25 cellular contexts compared by ENCODE assay signal in genomic region chr13:40874138-40874776, GRCh38.
A peak's percentile ranks its signal among the peaks of the same experiment; 100 is the strongest.
DNase-seq lines count a peak whose midpoint lies in the region; ATAC-seq and TF ChIP-seq lines count a peak whose summit lies in the region.
"Had no signal": no experiment of that assay in that cellular context is flagged by ENCODE, and none has a peak within 500 bp of the region (broad histone marks: within the 10 kb centered on the region; RNA-seq: fewer than 3 reads in every experiment).

No MANE protein-coding gene starts in this region.

- no peak for TF ChIP-seq POLR2A in breast epithelium (IDR thresholded peaks at IDR 0.05)

- H3K4me1 Mint-ChIP-seq in MCF 10A (ENCODE audit: insufficient read depth, unreplicated experiment) = no peaks in the 10 kb centered on the region
- no peaks in the 10 kb centered on the region for H3K4me1 Mint-ChIP-seq in activated CD4-positive, alpha-beta T cell treated with anti-CD3 and anti-CD28 coated beads for 36 hours
- no peaks in the 10 kb centered on the region for H3K4me1 Mint-ChIP-seq in activated naive CD8-positive, alpha-beta T cell treated with anti-CD3 and anti-CD28 coated beads, Interleukin-2, amount 50 U/mL, for 24 hours
- H3K4me1 Mint-ChIP-seq: IgD-negative memory B cell had no signal

- H3K36me3 Mint-ChIP-seq in MCF 10A (ENCODE audit: insufficient read depth, unreplicated experiment) = peaks cover 6% of the 10 kb centered on the region
- peaks cover 77% of the 10 kb centered on the region for H3K36me3 Mint-ChIP-seq in activated CD4-positive, alpha-beta T cell treated with anti-CD3 and anti-CD28 coated beads for 36 hours (ENCODE audit: low read depth)
- H3K36me3 Mint-ChIP-seq in activated naive CD8-positive, alpha-beta T cell treated with anti-CD3 and anti-CD28 coated beads, Interleukin-2, amount 50 U/mL, for 24 hours (ENCODE audit: low read depth) = peaks cover 74% of the 10 kb centered on the region

- H3K4me3 Mint-ChIP-seq in MCF 10A (ENCODE audit: unreplicated experiment) = no peak overlapping the region
- no peak overlapping the region for H3K4me3 Mint-ChIP-seq in activated CD4-positive, alpha-beta T cell treated with anti-CD3 and anti-CD28 coated beads for 36 hours
- no peak overlapping the region for H3K4me3 Mint-ChIP-seq in activated naive CD8-positive, alpha-beta T cell treated with anti-CD3 and anti-CD28 coated beads, Interleukin-2, amount 50 U/mL, for 24 hours
- H3K4me3 Mint-ChIP-seq: activated CD8-positive, alpha-beta T cell treated with anti-CD3 and anti-CD28 coated beads, Interleukin-2, amount 10 ng/mL, durations not matched to agents 7 days and 5 days; activated T-cell treated with anti-CD3 and anti-CD28 coated beads, Interleukin-2, amount 50 U/mL, for 24 hours had no signal

- CTCF ChIA-PET in MCF 10A (lab: Yijun Ruan, JAX) = interaction anchor here (0.6 kb wide), 1 partner anchor 194 kb away, joined by 3 read pairs; no protein-coding TSS in a partner anchor
- CTCF ChIA-PET in activated CD4-positive, alpha-beta T cell treated with anti-CD3 and anti-CD28 coated beads for 36 hours (lab: Charles Lee) = no interaction called here

- no peaks in the 10 kb centered on the region for H3K27me3 Mint-ChIP-seq in MCF 10A (ENCODE audit: insufficient read depth, unreplicated experiment)
- no peaks in the 10 kb centered on the region for H3K27me3 Mint-ChIP-seq in activated CD4-positive, alpha-beta T cell treated with anti-CD3 and anti-CD28 coated beads for 36 hours
- H3K27me3 Mint-ChIP-seq in activated naive CD8-positive, alpha-beta T cell treated with anti-CD3 and anti-CD28 coated beads, Interleukin-2, amount 50 U/mL, for 24 hours = no peaks in the 10 kb centered on the region
- H3K27me3 Mint-ChIP-seq: activated T-cell treated with anti-CD3 and anti-CD28 coated beads, Interleukin-2, amount 50 U/mL, for 24 hours; IgD-negative memory B cell had no signal

- H3K9me3 Mint-ChIP-seq in MCF 10A (ENCODE audit: unreplicated experiment) = peaks cover 7% of the 10 kb centered on the region
- H3K9me3 Mint-ChIP-seq in activated CD4-positive, alpha-beta T cell treated with anti-CD3 and anti-CD28 coated beads for 36 hours (ENCODE audit: low read depth) = peaks cover 52% of the 10 kb centered on the region
- peaks cover 52% of the 10 kb centered on the region for H3K9me3 Mint-ChIP-seq in activated naive CD8-positive, alpha-beta T cell treated with anti-CD3 and anti-CD28 coated beads, Interleukin-2, amount 50 U/mL, for 24 hours

- peaks cover 46 to 86% of the 10 kb centered on the region in 2 donors for H3K9me3 ChIP-seq in breast epithelium
- peaks cover 20% of the 10 kb centered on the region for H3K9me3 ChIP-seq in adipocyte (ENCODE audit: control insufficient read depth, low read length)
- H3K9me3 ChIP-seq: BE2C, prostate gland had no signal

- POLR2A ChIA-PET in MCF 10A (lab: Yijun Ruan, JAX) = no interaction called here
- POLR2A ChIA-PET in activated CD4-positive, alpha-beta T cell treated with anti-CD3 and anti-CD28 coated beads for 36 hours (lab: Charles Lee) = no interaction called here

- H3K36me3 ChIP-seq in breast epithelium = peaks cover 4% of the 10 kb centered on the region
- peaks cover 17% of the 10 kb centered on the region for H3K36me3 ChIP-seq in adipocyte (ENCODE audit: control insufficient read depth, insufficient read depth, low read length, severe bottlenecking)
- H3K36me3 ChIP-seq: BE2C, prostate gland, upper lobe of right lung had no signal

- TF ChIP-seq CTCF in MCF 10A (IDR thresholded peaks at IDR 0.05; ENCODE audit: unreplicated experiment) (no peak), breast epithelium (IDR thresholded peaks at IDR 0.05) (no peak)

- intact Hi-C loops in MCF 10A (cut with micrococcal nuclease) = no loop called here
- intact Hi-C loops in breast epithelium (cut with DNase I; ENCODE audit: low total_unique reads) = no loop called here
- intact Hi-C loops in activated CD4-positive, alpha-beta T cell treated with anti-CD3 and anti-CD28 coated beads for 36 hours (cut with DNase I, micrococcal nuclease) = no loop called here

- DNase-seq in MCF 10A (ENCODE audit: unreplicated experiment) = peak; percentile 25
- no peak for DNase-seq in breast epithelium (ENCODE audit: low spot score in 2 of 2)
- DNase-seq in adipocyte (ENCODE audit: low read depth) = no peak
- DNase-seq in EL = no peak
- no peak for DNase-seq in activated CD4-positive, alpha-beta T cell treated with anti-CD3 and anti-CD28 coated beads for 36 hours
- no peak for DNase-seq in activated naive CD8-positive, alpha-beta T cell treated with anti-CD3 and anti-CD28 coated beads, Interleukin-2, amount 50 U/mL, for 24 hours
- DNase-seq: activated CD8-positive, alpha-beta T cell treated with anti-CD3 and anti-CD28 coated beads, Interleukin-2, amount 10 ng/mL, durations not matched to agents 7 days and 5 days; activated naive CD4-positive, alpha-beta T cell treated with Interleukin-2 at 50 U/mL for 16 hours; activated T-cell treated with anti-CD3 and anti-CD28 coated beads, Interleukin-2, amount 50 U/mL, for 24 hours; BE2C; heart right ventricle; mucosa of descending colon; NCI-H1092; NCI-H2029 treated with DMSO at 0.1 percent for 48 hours; stimulated activated CD4-positive, alpha-beta T cell treated with anti-CD3 and anti-CD28 coated beads, Interleukin-2, amount 100 ng/mL, for 48 hours; stomach; T-helper 9 cell; upper lobe of right lung had no signal

- H3K27me3 ChIP-seq in breast epithelium (no peaks in the 10 kb centered on the region), adipocyte (replicated peaks; ENCODE audit: control insufficient read depth, insufficient read depth, low read length) (no peaks in the 10 kb centered on the region)
- H3K27me3 ChIP-seq: BE2C, heart right ventricle, stomach, upper lobe of right lung had no signal

- ATAC-seq in esophagus mucosa (peak; percentile 14), HG02852 (IDR thresholded peaks at IDR 0.05; ENCODE audit: unreplicated experiment) (no peak)
- no peak for ATAC-seq in activated CD4-positive, alpha-beta T cell treated with anti-CD3 and anti-CD28 coated beads for 36 hours
- ATAC-seq in activated naive CD8-positive, alpha-beta T cell treated with anti-CD3 and anti-CD28 coated beads, Interleukin-2, amount 50 U/mL, for 24 hours = no peak
- ATAC-seq: activated CD8-positive, alpha-beta T cell treated with anti-CD3 and anti-CD28 coated beads, Interleukin-2, amount 10 ng/mL, durations not matched to agents 7 days and 5 days; heart right ventricle; left lobe of liver; mucosa of descending colon; upper lobe of right lung had no signal

- H3K27ac Mint-ChIP-seq in MCF 10A (ENCODE audit: low read depth, unreplicated experiment) = no peak overlapping the region
- H3K27ac Mint-ChIP-seq in activated CD4-positive, alpha-beta T cell treated with anti-CD3 and anti-CD28 coated beads for 36 hours = no peak overlapping the region
- H3K27ac Mint-ChIP-seq in activated naive CD8-positive, alpha-beta T cell treated with anti-CD3 and anti-CD28 coated beads, Interleukin-2, amount 50 U/mL, for 24 hours = no peak overlapping the region
- H3K27ac Mint-ChIP-seq: activated CD8-positive, alpha-beta T cell treated with anti-CD3 and anti-CD28 coated beads, Interleukin-2, amount 10 ng/mL, durations not matched to agents 7 days and 5 days; activated T-cell treated with anti-CD3 and anti-CD28 coated beads, Interleukin-2, amount 50 U/mL, for 24 hours had no signal

- BruUV-seq in MCF 10A (replicated peaks; lab: Mats Ljungman, UMichigan) = no TSS peak

- H3K27ac ChIP-seq in breast epithelium = no peak overlapping the region
- H3K27ac ChIP-seq: heart right ventricle, HL-60, prostate gland, stomach, upper lobe of right lung had no signal

- no peak overlapping the region for H3K9ac ChIP-seq in adipocyte (ENCODE audit: low read length)

- H3K4me1 ChIP-seq in breast epithelium = no peaks in the 10 kb centered on the region
- H3K4me1 ChIP-seq in adipocyte (ENCODE audit: control insufficient read depth, insufficient read depth, low read length) = no peaks in the 10 kb centered on the region
- H3K4me1 ChIP-seq: BE2C, prostate gland, stomach, upper lobe of right lung had no signal

- H3K4me3 ChIP-seq in breast epithelium (no peak overlapping the region), adipocyte (ENCODE audit: low read length) (peak overlapping the region; percentile 27)
- H3K4me3 ChIP-seq: heart right ventricle, mucosa of descending colon, prostate gland, smooth muscle cell, stomach, upper lobe of right lung had no signal
